27 cellular contexts compared by ENCODE assay signal in genomic region chr9:69097923-69098593, GRCh38.
A peak's percentile ranks its signal among the peaks of the same experiment; 100 is the strongest.
DNase-seq lines count a peak whose midpoint lies in the region; ATAC-seq, FAIRE-seq and TF ChIP-seq lines count a peak whose summit lies in the region.
"Had no signal": no experiment of that assay in that cellular context is flagged by ENCODE, and none has a peak within 500 bp of the region (broad histone marks: within the 10 kb centered on the region; RNA-seq: fewer than 3 reads in every experiment).

No MANE protein-coding gene starts in this region.

- no peak for TF ChIP-seq CTCF in RWPE1 (conservative IDR thresholded peaks at IDR 0.05; ENCODE audit: low read depth)
- TF ChIP-seq CTCF in coronary artery (IDR thresholded peaks at IDR 0.05), result no peak
- no peak for TF ChIP-seq CTCF in mucosa of descending colon (IDR thresholded peaks at IDR 0.05)
- TF ChIP-seq CTCF in upper lobe of right lung (IDR thresholded peaks at IDR 0.05), result no peak
- no peak for TF ChIP-seq CTCF in HepG2 (CRISPR knock-in tag; IDR thresholded peaks at IDR 0.05)

- no peak overlapping the region for H2AFZ ChIP-seq in HepG2 (ENCODE audit: low read length)
- H2AFZ ChIP-seq: neural progenitor cell had no signal

- CTCF ChIA-PET in RWPE1 (lab: Yijun Ruan, JAX) (no interaction called here), HepG2 (lab: Yijun Ruan, JAX; ENCODE audit: low intra/inter-chr PET ratio, low total read pairs) (no interaction called here)

- H3K4me3 ChIP-seq in coronary artery (no peak overlapping the region), mucosa of descending colon (no peak overlapping the region), upper lobe of right lung (no peak overlapping the region), HepG2 (replicated peaks in 1 of 3; ENCODE audit: insufficient read depth in 1 of 3, low read depth in 2 of 3, low read length in 3 of 3) (no peak overlapping the region)
- H3K4me3 ChIP-seq: adrenal gland, neural progenitor cell, smooth muscle cell, testis had no signal

- TF ChIP-seq EP300 in HepG2 (IDR thresholded peaks at IDR 0.05; ENCODE audit: low read depth in 2 of 2, low read length in 2 of 2), result no peak
- TF ChIP-seq EP300 in HepG2 (CRISPR knock-in tag; IDR thresholded peaks at IDR 0.05; ENCODE audit: borderline replicate concordance), result no peak

- no peak for FAIRE-seq in GM12891 (lab: Jason Lieb, UNC)
- no peak for FAIRE-seq in HepG2 (lab: Jason Lieb, UNC)
- FAIRE-seq: GM19239 had no signal

- ATAC-seq in mucosa of descending colon (peak; percentile 43), upper lobe of right lung (peak; percentile 39), GM21526 (IDR thresholded peaks at IDR 0.05; ENCODE audit: low FRiP score, unreplicated experiment) (no peak), HepG2 (no peak)
- ATAC-seq: activated CD4-positive, CD25-positive, alpha-beta regulatory T cell treated with anti-CD3 and anti-CD28 coated beads, Interleukin-2, amount 50 U/mL, for 24 hours; activated CD8-positive, alpha-beta T cell treated with anti-CD3 and anti-CD28 coated beads, Interleukin-2, amount 10 ng/mL, durations not matched to agents 7 days and 5 days; left cardiac atrium; stimulated activated naive B cell treated with anti-CD40 and anti-IgM and Interleukin-4, amounts not matched to agents 10 μg/mL and 1 μg/mL and 100 μg/mL, for 72 hours had no signal

- H3K27ac ChIP-seq in RWPE1, result peak overlapping the region; percentile 80
- H3K27ac ChIP-seq in coronary artery, result peak overlapping the region; percentile 73 to 91
- H3K27ac ChIP-seq in upper lobe of right lung, result peak overlapping the region; percentile 47
- H3K27ac ChIP-seq in HepG2 (ENCODE audit: extremely low read length, insufficient read depth, low read length), result no peak overlapping the region
- H3K27ac ChIP-seq: neural progenitor cell, testis had no signal

- intact Hi-C loops in mucosa of descending colon (cut with DNase I, micrococcal nuclease) (no loop called here), upper lobe of right lung (cut with DNase I) (no loop called here), HepG2 (cut with micrococcal nuclease; ENCODE audit: unreplicated experiment) (no loop called here)

- no peak for TF ChIP-seq RAD21 in HepG2 (CRISPR knock-in tag; IDR thresholded peaks at IDR 0.05)

- DNase-seq in RWPE1 (ENCODE audit: low spot score) (no peak), coronary artery (ENCODE audit: low spot score) (no peak), mucosa of descending colon (no peak), upper lobe of right lung (no peak), activated T-cell treated with anti-CD3 and anti-CD28 coated beads for 4 hours (no peak), GM12891 (ENCODE audit: insufficient read length, low spot score) (no peak), HepG2 (ENCODE audit: low spot score) (no peak)
- DNase-seq: activated CD8-positive, alpha-beta T cell treated with anti-CD3 and anti-CD28 coated beads, Interleukin-2, amount 10 ng/mL, durations not matched to agents 7 days and 5 days; activated naive CD4-positive, alpha-beta T cell; activated T-cell treated with anti-CD3 and anti-CD28 coated beads, Interleukin-2, amount 50 U/mL, for 1 hour; adrenal gland; CD8-positive, alpha-beta memory T cell; DND-41; effector CD8-positive, alpha-beta T cell; Kasumi-1; left cardiac atrium; NCI-H1048; NCI-H2029; NCI-H345; stimulated activated CD4-positive, alpha-beta T cell treated with anti-CD3 and anti-CD28 coated beads, Interleukin-2, amount 100 ng/mL, for 48 hours; stimulated activated naive B cell treated with anti-CD40 and anti-IgM and Interleukin-4, amounts not matched to agents 10 μg/mL and 1 μg/mL and 100 μg/mL, for 72 hours; testis had no signal

- POLR2A ChIA-PET in RWPE1 (lab: Yijun Ruan, JAX; ENCODE audit: low non-redundant PET) (interaction anchor here (0.6 kb wide), 1 partner anchor 100 kb away, joined by 6 read pairs; no protein-coding TSS in a partner anchor), HepG2 (lab: Yijun Ruan, JAX) (no interaction called here)

- H3K9me3 ChIP-seq in mucosa of descending colon, result no peaks in the 10 kb centered on the region
- H3K9me3 ChIP-seq in upper lobe of right lung, result no peaks in the 10 kb centered on the region
- no peaks in the 10 kb centered on the region for H3K9me3 ChIP-seq in HepG2 (ENCODE audit: low read length)
- H3K9me3 ChIP-seq: adrenal gland, testis had no signal

- H3K36me3 ChIP-seq in mucosa of descending colon (ENCODE audit: low read depth) (no peaks in the 10 kb centered on the region), upper lobe of right lung (no peaks in the 10 kb centered on the region), HepG2 (replicated peaks in 1 of 2; ENCODE audit: control insufficient read depth in 1 of 2, insufficient read depth in 2 of 2, low read length in 2 of 2) (no peaks in the 10 kb centered on the region)
- H3K36me3 ChIP-seq: adrenal gland, neural progenitor cell had no signal

- WGBS in HepG2 (ENCODE audit: low lambda C conversion rate), result 98% methylated on average over 5 of the region's 5 CpGs

- no peaks in the 10 kb centered on the region for H4K20me1 ChIP-seq in HepG2 (ENCODE audit: insufficient read depth, low read length)

- TF ChIP-seq POLR2A in GM12891 (IDR thresholded peaks at IDR 0.05; ENCODE audit: low read depth, low read length) (no peak), HepG2 (IDR thresholded peaks at IDR 0.05; ENCODE audit: insufficient read depth in 1 of 2, low read depth in 2 of 2, low read length in 2 of 2) (no peak)

- H3K4me2 ChIP-seq in HepG2 (ENCODE audit: low read depth, low read length), result no peak overlapping the region
- H3K4me2 ChIP-seq: neural progenitor cell, smooth muscle cell had no signal

- no TSS peak for BruUV-seq in HepG2 (replicated peaks; lab: Mats Ljungman, UMichigan)

- no peaks in the 10 kb centered on the region for H3K79me2 ChIP-seq in HepG2 (ENCODE audit: insufficient read depth, low read length)

- no peaks in the 10 kb centered on the region for H3K27me3 ChIP-seq in upper lobe of right lung
- no peaks in the 10 kb centered on the region for H3K27me3 ChIP-seq in HepG2 (ENCODE audit: control insufficient read depth in 1 of 2, insufficient read depth in 2 of 2, low read length in 2 of 2)
- H3K27me3 ChIP-seq: adrenal gland, neural progenitor cell, testis had no signal

- in situ Hi-C loops in HepG2 (cut with HindIII; ENCODE audit: extremely low pct_ligation_motif_present, low pct_unique_long_range_greater_than_20kb), result no loop called here

- no peak overlapping the region for H3K9ac ChIP-seq in HepG2 (ENCODE audit: insufficient read depth, low read depth, low read length)
- H3K9ac ChIP-seq: neural progenitor cell had no signal

- H3K4me1 ChIP-seq in mucosa of descending colon (ENCODE audit: low read depth) (peaks cover 27% of the 10 kb centered on the region), upper lobe of right lung (peaks cover 15% of the 10 kb centered on the region), HepG2 (ENCODE audit: insufficient read depth, low read length) (peaks cover 28% of the 10 kb centered on the region)
- H3K4me1 ChIP-seq: testis had no signal

TF ChIP-seq in GM12891, 5 proteins besides CTCF, POLR2A, EP300 and RAD21:
- no peak for TF ChIP-seq TAF1 (IDR thresholded peaks at IDR 0.05; ENCODE audit: low read depth, low read length)
- TF ChIP-seq PAX5 (IDR thresholded peaks at IDR 0.05; ENCODE audit: insufficient read depth, low read length, severe bottlenecking), result no peak
- no peak for TF ChIP-seq SPI1 (IDR thresholded peaks at IDR 0.05; ENCODE audit: low read depth, low read length)
- no peak for TF ChIP-seq POLR2AphosphoS5 (IDR thresholded peaks at IDR 0.05; ENCODE audit: low read depth, low read length)
- no peak for TF ChIP-seq POU2F2 (IDR thresholded peaks at IDR 0.05; ENCODE audit: low read depth, low read length)

TF ChIP-seq in HepG2, 621 proteins besides CTCF, POLR2A, EP300 and RAD21:
- no peak for TF ChIP-seq MIXL1 (CRISPR knock-in tag; IDR thresholded peaks at IDR 0.05)
- no peak for TF ChIP-seq U2AF2 (IDR thresholded peaks at IDR 0.05; ENCODE audit: low read depth, low read length)
- no peak for TF ChIP-seq ZNF451 (CRISPR knock-in tag; IDR thresholded peaks at IDR 0.05)
- TF ChIP-seq MAFG (CRISPR knock-in tag; IDR thresholded peaks at IDR 0.05), result no peak
- no peak for TF ChIP-seq ZNF337 (CRISPR knock-in tag; IDR thresholded peaks at IDR 0.05; ENCODE audit: borderline replicate concordance, low read depth)
- TF ChIP-seq ZNF775 (CRISPR knock-in tag; IDR thresholded peaks at IDR 0.05; ENCODE audit: borderline replicate concordance), result no peak
- TF ChIP-seq SMAD1 (CRISPR knock-in tag; IDR thresholded peaks at IDR 0.05; ENCODE audit: borderline replicate concordance, low read depth), result no peak
TF ChIP-seq in HepG2: peak in this region for 0.

Comparison
In these comparisons a context has a peak if more than half of its experiments do, and no peak if none do; other contexts are left out.
1. ATAC-seq: peak in mucosa of descending colon (single experiment) and upper lobe of right lung (single experiment); none in GM21526 (single experiment) and HepG2 (single experiment).